Comparison of ENCODE assay signal across 8 cellular contexts in the genomic region with DNA sequence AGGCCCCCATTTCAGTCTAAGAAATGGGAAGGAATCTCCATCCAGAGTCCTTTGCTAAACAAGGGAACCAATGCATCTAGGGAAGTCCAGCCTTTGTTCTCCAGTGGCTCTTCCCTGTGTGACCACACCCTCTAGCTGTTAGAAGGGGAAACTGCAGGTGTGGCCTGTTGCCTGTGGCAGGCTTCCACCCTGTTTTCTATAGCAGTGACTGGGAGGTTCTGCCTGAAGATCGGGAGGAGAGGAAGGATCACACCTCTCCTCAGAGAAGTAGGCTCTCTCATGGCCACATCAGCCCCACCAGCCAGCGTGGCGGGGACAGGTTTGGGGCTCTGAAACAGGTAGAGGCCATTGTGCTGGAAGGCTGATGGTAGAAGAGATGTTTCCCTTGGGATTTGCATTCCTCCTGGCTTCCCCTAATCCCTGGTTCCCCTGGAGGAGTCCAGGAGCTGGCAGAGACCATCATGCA. TPM values are rescaled to one million over a fixed set of nuclear protein-coding genes. Genes with fewer than 3 reads are reported as not detected.
DNase-seq lines count a peak whose midpoint lies in the region; ATAC-seq, FAIRE-seq and TF ChIP-seq lines count a peak whose summit lies in the region.

No MANE protein-coding gene starts in this region.

- H2AFZ ChIP-seq in HCT116 (ENCODE audit: low read depth, low read length, poor library complexity, severe bottlenecking): no peak overlapping the region
- no peak overlapping the region for H2AFZ ChIP-seq in keratinocyte (ENCODE audit: control insufficient read depth, low read length)

- POLR2A ChIA-PET in HCT116 (lab: Charles Lee): no interaction called here
- POLR2A ChIA-PET in MCF 10A (lab: Yijun Ruan, JAX): interaction anchor here (0.6 to 1.2 kb wide), 2 partner anchors 48 to 93 kb away, joined by 3 to 6 read pairs; a partner anchor contains a TSS

- H3K4me1 ChIP-seq in HCT116 (ENCODE audit: control insufficient read depth in 1 of 2, insufficient read depth in 2 of 2, low read length in 2 of 2) (peaks cover 7 to 25% of the 10 kb centered on the region in 2 experiments; a peak in 3 of 4 replicates), keratinocyte (ENCODE audit: control insufficient read depth, extremely low read depth, insufficient read depth, low read length) (no peaks in the 10 kb centered on the region)

- no peaks in the 10 kb centered on the region for H3K9me3 Mint-ChIP-seq in MCF 10A (ENCODE audit: unreplicated experiment)

- no peaks in the 10 kb centered on the region for H4K20me1 ChIP-seq in HCT116 (ENCODE audit: insufficient read depth)
- H4K20me1 ChIP-seq in keratinocyte (ENCODE audit: control insufficient read depth, extremely low read depth, insufficient read depth, low read length): no peaks in the 10 kb centered on the region

- no peak overlapping the region for H3K27ac Mint-ChIP-seq in MCF 10A (ENCODE audit: low read depth, unreplicated experiment)

- DNase-seq in DMS153 treated with DMSO at 0.1 percent for 48 hours (lab: John Stamatoyannopoulos, UW; ENCODE audit: unreplicated experiment): peak; percentile 62
- peak; percentile 57 for DNase-seq in HCT116 (ENCODE audit: low read depth, low spot score)
- peak; percentile 34 for DNase-seq in NCI-H82 treated with DMSO at 0.1 percent for 48 hours (lab: John Stamatoyannopoulos, UW; ENCODE audit: unreplicated experiment)
- DNase-seq in MCF 10A (ENCODE audit: unreplicated experiment): peak; percentile 66
- DNase-seq in keratinocyte (ENCODE audit: low read depth, low spot score): no peak
- DNase-seq in stimulated activated naive CD8-positive, alpha-beta T cell treated with anti-CD3 and anti-CD28 coated beads, Interleukin-15, Interleukin-2, amounts not matched to agents 100 U/mL and 50 U/mL, for 24 hours: peak; percentile 28

- peaks cover 0 to 3% of the 10 kb centered on the region in 2 experiments; a peak in 1 of 4 replicates for H3K36me3 ChIP-seq in HCT116 (ENCODE audit: control insufficient read depth in 1 of 2, insufficient read depth in 2 of 2, low read length in 2 of 2)
- peaks cover 10 to 16% of the 10 kb centered on the region in 2 experiments for H3K36me3 ChIP-seq in keratinocyte (ENCODE audit: control insufficient read depth in 2 of 2, extremely low read depth in 1 of 2, insufficient read depth in 2 of 2, low read length in 2 of 2)

- H3K79me2 ChIP-seq in HCT116 (ENCODE audit: insufficient read depth, low read length) (no peaks in the 10 kb centered on the region), keratinocyte (ENCODE audit: control insufficient read depth, insufficient read depth, low read length) (no peaks in the 10 kb centered on the region)

- BruUV-seq in HCT116 (replicated peaks; lab: Mats Ljungman, UMichigan) (no TSS peak), MCF 10A (replicated peaks; lab: Mats Ljungman, UMichigan) (no TSS peak)

- H3K36me3 Mint-ChIP-seq in MCF 10A (ENCODE audit: insufficient read depth, unreplicated experiment): peaks cover 18% of the 10 kb centered on the region

- TF ChIP-seq CTCF in HCT116 (IDR thresholded peaks at IDR 0.05 in 2 of 3, conservative IDR thresholded peaks at IDR 0.05 in 1 of 3; ENCODE audit: borderline replicate concordance in 1 of 3, insufficient read depth in 1 of 3, low read depth in 2 of 3, low read length in 2 of 3) (peak in 2 of 3 experiments; percentile 98 to 100; a peak in 4 of 6 replicates), MCF 10A (IDR thresholded peaks at IDR 0.05; ENCODE audit: unreplicated experiment) (peak; percentile 86), keratinocyte (optimal IDR thresholded peaks at IDR 0.05 in 1 of 3, IDR thresholded peaks at IDR 0.05 in 1 of 3, conservative IDR thresholded peaks at IDR 0.05 in 1 of 3; ENCODE audit: extremely low read depth in 1 of 3, insufficient read depth in 2 of 3, low read length in 3 of 3) (peak; percentile 87 to 97 (median 91))

- peak; percentile 94 for ATAC-seq in HCT116
- no peak for ATAC-seq in stimulated activated naive CD8-positive, alpha-beta T cell treated with anti-CD3 and anti-CD28 coated beads, Interleukin-15, Interleukin-2, amounts not matched to agents 100 U/mL and 50 U/mL, for 24 hours
- ATAC-seq in GM19351 (IDR thresholded peaks at IDR 0.05; ENCODE audit: unreplicated experiment): no peak
- ATAC-seq in GM18870 (IDR thresholded peaks at IDR 0.05; ENCODE audit: unreplicated experiment): no peak

- no peak overlapping the region for H3K4me3 Mint-ChIP-seq in MCF 10A (ENCODE audit: unreplicated experiment)

- intact Hi-C loops in HCT116 (cut with micrococcal nuclease): loop anchor here (5.0 kb wide), 1 partner anchor 94 kb away; a partner anchor contains a TSS
- intact Hi-C loops in MCF 10A (cut with micrococcal nuclease): loop anchor here (2.0 to 5.0 kb wide), 2 partner anchors 46 to 94 kb away; a partner anchor contains a TSS

- H3K27me3 Mint-ChIP-seq in MCF 10A (ENCODE audit: insufficient read depth, unreplicated experiment): no peaks in the 10 kb centered on the region

- RAD21 ChIA-PET in HCT116 (lab: Charles Lee; ENCODE audit: low non-redundant PET in 1 of 2, low total read pairs in 2 of 2, uncharacterized antibody in 2 of 2, unreplicated experiment in 2 of 2): no interaction called here

- H3K4me1 Mint-ChIP-seq in MCF 10A (ENCODE audit: insufficient read depth, unreplicated experiment): no peaks in the 10 kb centered on the region

- H3K9me2 ChIP-seq in HCT116 (ENCODE audit: insufficient read depth): no peaks in the 10 kb centered on the region

- peak overlapping the region; percentile 4 for H3K4me2 ChIP-seq in HCT116 (ENCODE audit: low read length)
- no peak overlapping the region for H3K4me2 ChIP-seq in keratinocyte (ENCODE audit: control insufficient read depth, extremely low read depth, insufficient read depth, low read depth, low read length)

- CTCF ChIA-PET in HCT116 (lab: Charles Lee): interaction anchor here (0.5 to 2.4 kb wide), 12 partner anchors 8 to 760 kb away, joined by 3 to 20 read pairs (median 4); a partner anchor contains a TSS
- CTCF ChIA-PET in MCF 10A (lab: Yijun Ruan, JAX): interaction anchor here (0.8 to 1.7 kb wide), 11 partner anchors 8 to 804 kb away, joined by 3 to 11 read pairs (median 4); a partner anchor contains a TSS

- peak; percentile 91 for FAIRE-seq in keratinocyte (lab: Jason Lieb, UNC)

- H3K27ac ChIP-seq in HCT116 (ENCODE audit: low read depth, low read length) (peak overlapping the region; percentile 4; the same call in 1 of the 2 replicates), keratinocyte (ENCODE audit: control insufficient read depth, insufficient read depth, low read length) (no peak overlapping the region)

- TF ChIP-seq RAD21 in HCT116 (IDR thresholded peaks at IDR 0.05; ENCODE audit: low read depth): no peak

- H3K27me3 ChIP-seq in HCT116 (ENCODE audit: insufficient read depth, low read length) (no peaks in the 10 kb centered on the region), keratinocyte (ENCODE audit: control insufficient read depth, extremely low read depth, insufficient read depth, low read length) (no peaks in the 10 kb centered on the region)

- no peak for TF ChIP-seq POLR2A in HCT116 (IDR thresholded peaks at IDR 0.05; ENCODE audit: borderline replicate concordance, extremely low read depth, insufficient read depth, insufficient read length)

- H3K4me3 ChIP-seq in HCT116 (replicated peaks in 1 of 2; ENCODE audit: low read depth in 1 of 2, low read length in 2 of 2) (no peak overlapping the region), keratinocyte (ENCODE audit: control insufficient read depth in 2 of 3, extremely low read depth in 1 of 3, insufficient read depth in 2 of 3, low read depth in 1 of 3, low read length in 3 of 3) (no peak overlapping the region)

- H3K9ac ChIP-seq in HCT116 (ENCODE audit: low read length) (peak overlapping the region; percentile 19; the same call in 1 of the 2 replicates), keratinocyte (ENCODE audit: control insufficient read depth, extremely low read depth, insufficient read depth, low read length) (no peak overlapping the region)

- H3K9me3 ChIP-seq in HCT116 (ENCODE audit: control insufficient read depth in 1 of 2, insufficient read depth in 1 of 2, low read depth in 1 of 2, low read length in 2 of 2): no peaks in the 10 kb centered on the region
- H3K9me3 ChIP-seq in keratinocyte (ENCODE audit: control insufficient read depth, low read depth, low read length): no peaks in the 10 kb centered on the region

- no peaks in the 10 kb centered on the region for H3K9me1 ChIP-seq in keratinocyte (ENCODE audit: control insufficient read depth, extremely low read depth, insufficient read depth, low read length)

- dilution Hi-C loops in keratinocyte (cut with MboI; ENCODE audit: extremely low pct_ligation_motif_present, low sequenced_read_pairs): no loop called here

RNA-seq across cellular contexts. Expression of a gene that starts 47.7 kb away (rescaled TPM):
- total RNA-seq in HCT116 (2021; ENCODE audit: unreplicated experiment): 91.6 TPM
- 131 and 143 TPM in 2 replicates for polyA plus RNA-seq in HCT116 (2012)
- total RNA-seq in MCF 10A (2022): 73.5 and 78.1 TPM in 2 replicates
- polyA plus RNA-seq in keratinocyte: 16.9 to 45.1 TPM (median 24.8 TPM) in 3 replicates
- 38.5 TPM for polyA plus RNA-seq in keratinocyte (2011; ENCODE audit: low read depth)
- polyA plus RNA-seq in keratinocyte (2011; cell fraction: cytosol; rRNA removed): 23.0 and 34.3 TPM in 2 replicates
- polyA plus RNA-seq in keratinocyte (2011; cell fraction: nucleus; rRNA removed): 30.9 and 34.4 TPM in 2 replicates
- 39.4 and 51.3 TPM in 2 replicates for polyA plus RNA-seq in keratinocyte (2012; ENCODE audit: low replicate concordance)
- 15.2 to 53.0 TPM (median 16.7 TPM) in 3 replicates for polyA minus RNA-seq in keratinocyte
- 36.4 TPM for polyA minus RNA-seq in keratinocyte (2011; cell fraction: cytosol; rRNA and poly(A)+ RNA removed)
- polyA minus RNA-seq in keratinocyte (2011; cell fraction: nucleus; rRNA and poly(A)+ RNA removed): 22.9 and 24.1 TPM in 2 replicates
